1 cellular context compared by ENCODE assay signal in the genomic region with DNA sequence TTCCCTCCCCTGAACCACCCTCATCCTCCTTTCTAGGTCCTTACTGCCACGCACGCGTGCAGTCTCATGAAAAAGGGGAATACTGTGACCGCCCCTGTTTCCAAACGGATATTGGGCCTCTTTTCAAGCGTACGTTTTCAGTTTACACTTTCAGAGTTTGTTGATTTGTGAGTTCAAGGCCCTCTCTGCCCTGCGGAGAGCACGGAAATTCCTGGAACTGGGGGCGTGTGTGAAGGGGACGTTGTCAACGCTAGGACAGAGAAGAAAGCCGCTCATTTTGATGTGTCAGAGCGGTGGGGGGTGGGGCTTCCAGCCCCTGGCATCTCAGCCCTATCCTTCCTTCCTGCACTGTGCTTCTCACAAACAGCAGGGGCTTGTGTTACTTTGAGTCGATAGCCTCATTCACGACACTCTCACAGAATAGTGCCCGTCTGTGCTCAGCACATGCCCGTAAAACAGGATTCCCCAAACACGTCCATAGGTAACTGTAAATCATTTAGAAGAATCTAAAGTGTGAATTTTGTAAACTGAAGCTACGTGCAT.
TF ChIP-seq lines count a peak whose summit lies in the region.

No MANE protein-coding gene starts in this region.

TF ChIP-seq in HepG2, 621 proteins besides CTCF, POLR2A, EP300 and RAD21 (continued from another document and continues in another):
- TF ChIP-seq BCL3 (CRISPR knock-in tag; IDR thresholded peaks at IDR 0.05) = no peak; the same call in 1 of the 2 replicates
- no peak for TF ChIP-seq SP1 (IDR thresholded peaks at IDR 0.05)
- TF ChIP-seq SP1 (CRISPR knock-in tag; IDR thresholded peaks at IDR 0.05) = 0 out of 2 replicates have a peak, but pooled peaks have one; percentile 8
- no peak for TF ChIP-seq RBM39 (IDR thresholded peaks at IDR 0.05; ENCODE audit: low read depth, low read length, poor library complexity, severe bottlenecking)
- TF ChIP-seq, protein P1, sequence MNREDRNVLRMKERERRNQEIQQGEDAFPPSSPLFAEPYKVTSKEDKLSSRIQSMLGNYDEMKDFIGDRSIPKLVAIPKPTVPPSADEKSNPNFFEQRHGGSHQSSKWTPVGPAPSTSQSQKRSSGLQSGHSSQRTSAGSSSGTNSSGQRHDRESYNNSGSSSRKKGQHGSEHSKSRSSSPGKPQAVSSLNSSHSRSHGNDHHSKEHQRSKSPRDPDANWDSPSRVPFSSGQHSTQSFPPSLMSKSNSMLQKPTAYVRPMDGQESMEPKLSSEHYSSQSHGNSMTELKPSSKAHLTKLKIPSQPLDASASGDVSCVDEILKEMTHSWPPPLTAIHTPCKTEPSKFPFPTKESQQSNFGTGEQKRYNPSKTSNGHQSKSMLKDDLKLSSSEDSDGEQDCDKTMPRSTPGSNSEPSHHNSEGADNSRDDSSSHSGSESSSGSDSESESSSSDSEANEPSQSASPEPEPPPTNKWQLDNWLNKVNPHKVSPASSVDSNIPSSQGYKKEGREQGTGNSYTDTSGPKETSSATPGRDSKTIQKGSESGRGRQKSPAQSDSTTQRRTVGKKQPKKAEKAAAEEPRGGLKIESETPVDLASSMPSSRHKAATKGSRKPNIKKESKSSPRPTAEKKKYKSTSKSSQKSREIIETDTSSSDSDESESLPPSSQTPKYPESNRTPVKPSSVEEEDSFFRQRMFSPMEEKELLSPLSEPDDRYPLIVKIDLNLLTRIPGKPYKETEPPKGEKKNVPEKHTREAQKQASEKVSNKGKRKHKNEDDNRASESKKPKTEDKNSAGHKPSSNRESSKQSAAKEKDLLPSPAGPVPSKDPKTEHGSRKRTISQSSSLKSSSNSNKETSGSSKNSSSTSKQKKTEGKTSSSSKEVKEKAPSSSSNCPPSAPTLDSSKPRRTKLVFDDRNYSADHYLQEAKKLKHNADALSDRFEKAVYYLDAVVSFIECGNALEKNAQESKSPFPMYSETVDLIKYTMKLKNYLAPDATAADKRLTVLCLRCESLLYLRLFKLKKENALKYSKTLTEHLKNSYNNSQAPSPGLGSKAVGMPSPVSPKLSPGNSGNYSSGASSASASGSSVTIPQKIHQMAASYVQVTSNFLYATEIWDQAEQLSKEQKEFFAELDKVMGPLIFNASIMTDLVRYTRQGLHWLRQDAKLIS (CRISPR knock-in tag; IDR thresholded peaks at IDR 0.05) = 0 out of 2 replicates have a peak, but pooled peaks have one; percentile 86
- 0 out of 2 replicates have a peak, but pooled peaks have one; percentile 70 for TF ChIP-seq ZNF160 (CRISPR knock-in tag; IDR thresholded peaks at IDR 0.05)
- no peak for TF ChIP-seq E2F1 (CRISPR knock-in tag; IDR thresholded peaks at IDR 0.05)
- TF ChIP-seq ZNF510 (CRISPR knock-in tag; IDR thresholded peaks at IDR 0.05; ENCODE audit: low read depth) = no peak
- TF ChIP-seq RFXANK (CRISPR knock-in tag; IDR thresholded peaks at IDR 0.05) = peak; percentile 77
- no peak for TF ChIP-seq ZNF484 (CRISPR knock-in tag; IDR thresholded peaks at IDR 0.05; ENCODE audit: borderline replicate concordance, low read depth)
- no peak for TF ChIP-seq U2AF1 (optimal IDR thresholded peaks at IDR 0.05; ENCODE audit: low read depth, low read length)
- no peak for TF ChIP-seq MZF1 (CRISPR knock-in tag; IDR thresholded peaks at IDR 0.05; ENCODE audit: borderline replicate concordance)
- no peak for TF ChIP-seq ARNT (IDR thresholded peaks at IDR 0.05)
- no peak for TF ChIP-seq CBX2 (IDR thresholded peaks at IDR 0.05; ENCODE audit: low read depth, low read length)
- no peak for TF ChIP-seq CBX2 (CRISPR knock-in tag; IDR thresholded peaks at IDR 0.05; ENCODE audit: low read depth)
- TF ChIP-seq MAZ (IDR thresholded peaks at IDR 0.05; ENCODE audit: borderline replicate concordance, low read depth, low read length) = peak; percentile 42; the same call in 1 of the 2 replicates
- 0 out of 2 replicates have a peak, but pooled peaks have one; percentile 18 for TF ChIP-seq MAZ (CRISPR knock-in tag; IDR thresholded peaks at IDR 0.05; ENCODE audit: low read depth)
- TF ChIP-seq, protein P2, sequence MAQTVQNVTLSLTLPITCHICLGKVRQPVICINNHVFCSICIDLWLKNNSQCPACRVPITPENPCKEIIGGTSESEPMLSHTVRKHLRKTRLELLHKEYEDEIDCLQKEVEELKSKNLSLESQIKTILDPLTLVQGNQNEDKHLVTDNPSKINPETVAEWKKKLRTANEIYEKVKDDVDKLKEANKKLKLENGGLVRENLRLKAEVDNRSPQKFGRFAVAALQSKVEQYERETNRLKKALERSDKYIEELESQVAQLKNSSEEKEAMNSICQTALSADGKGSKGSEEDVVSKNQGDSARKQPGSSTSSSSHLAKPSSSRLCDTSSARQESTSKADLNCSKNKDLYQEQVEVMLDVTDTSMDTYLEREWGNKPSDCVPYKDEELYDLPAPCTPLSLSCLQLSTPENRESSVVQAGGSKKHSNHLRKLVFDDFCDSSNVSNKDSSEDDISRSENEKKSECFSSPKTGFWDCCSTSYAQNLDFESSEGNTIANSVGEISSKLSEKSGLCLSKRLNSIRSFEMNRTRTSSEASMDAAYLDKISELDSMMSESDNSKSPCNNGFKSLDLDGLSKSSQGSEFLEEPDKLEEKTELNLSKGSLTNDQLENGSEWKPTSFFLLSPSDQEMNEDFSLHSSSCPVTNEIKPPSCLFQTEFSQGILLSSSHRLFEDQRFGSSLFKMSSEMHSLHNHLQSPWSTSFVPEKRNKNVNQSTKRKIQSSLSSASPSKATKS (CRISPR knock-in tag; IDR thresholded peaks at IDR 0.05) = no peak
- TF ChIP-seq GTF2F1 (IDR thresholded peaks at IDR 0.05; ENCODE audit: low read length) = no peak
- no peak for TF ChIP-seq ZNF773 (CRISPR knock-in tag; IDR thresholded peaks at IDR 0.05; ENCODE audit: borderline replicate concordance)
- no peak for TF ChIP-seq ZNF17 (CRISPR knock-in tag; IDR thresholded peaks at IDR 0.05)
- TF ChIP-seq ZNF468 (CRISPR knock-in tag; IDR thresholded peaks at IDR 0.05) = no peak
- TF ChIP-seq CAMTA2 (CRISPR knock-in tag; IDR thresholded peaks at IDR 0.05; ENCODE audit: borderline replicate concordance) = no peak
- peak; percentile 79 for TF ChIP-seq IKZF5 (CRISPR knock-in tag; IDR thresholded peaks at IDR 0.05)
- TF ChIP-seq ZSCAN22 (CRISPR knock-in tag; IDR thresholded peaks at IDR 0.05) = no peak
- peak; percentile 79 for TF ChIP-seq KAT8 (CRISPR knock-in tag; IDR thresholded peaks at IDR 0.05)
- TF ChIP-seq ZNF430 (CRISPR knock-in tag; IDR thresholded peaks at IDR 0.05) = peak; percentile 73; the same call in 1 of the 2 replicates
- TF ChIP-seq ZNF44 (CRISPR knock-in tag; IDR thresholded peaks at IDR 0.05) = no peak
- TF ChIP-seq MAFF (IDR thresholded peaks at IDR 0.05; ENCODE audit: low read depth, low read length) = no peak
- no peak; the same call in 1 of the 2 replicates for TF ChIP-seq ZNF557 (CRISPR knock-in tag; IDR thresholded peaks at IDR 0.05)
- 0 out of 2 replicates have a peak, but pooled peaks have one; percentile 51 for TF ChIP-seq ETV6 (CRISPR knock-in tag; conservative IDR thresholded peaks at IDR 0.05)
- TF ChIP-seq ZNF605 (CRISPR knock-in tag; IDR thresholded peaks at IDR 0.05) = no peak; the same call in 1 of the 2 replicates
- TF ChIP-seq ZNF569 (CRISPR knock-in tag; IDR thresholded peaks at IDR 0.05; ENCODE audit: borderline replicate concordance) = no peak
- no peak for TF ChIP-seq ZMAT5 (CRISPR knock-in tag; IDR thresholded peaks at IDR 0.05; ENCODE audit: borderline replicate concordance, low read depth)
- TF ChIP-seq ZNF788 (CRISPR knock-in tag; IDR thresholded peaks at IDR 0.05; ENCODE audit: borderline replicate concordance) = peak; percentile 31; the same call in 1 of the 2 replicates
- no peak for TF ChIP-seq ZNF234 (CRISPR knock-in tag; conservative IDR thresholded peaks at IDR 0.05)
- TF ChIP-seq ARNT2 (CRISPR knock-in tag; IDR thresholded peaks at IDR 0.05; ENCODE audit: low read depth) = peak; percentile 77
- peak; percentile 88 for TF ChIP-seq ZNF331 (CRISPR knock-in tag; IDR thresholded peaks at IDR 0.05)
- peak; percentile 78; the same call in 1 of the 2 replicates for TF ChIP-seq ZSCAN29 (CRISPR knock-in tag; conservative IDR thresholded peaks at IDR 0.05)
- TF ChIP-seq ZNF138 (CRISPR knock-in tag; IDR thresholded peaks at IDR 0.05; ENCODE audit: low read depth) = no peak
- peak; percentile 82; the same call in 1 of the 2 replicates for TF ChIP-seq CCDC6 (CRISPR knock-in tag; IDR thresholded peaks at IDR 0.05)
- peak; percentile 49; the same call in 1 of the 2 replicates for TF ChIP-seq CHD2 (IDR thresholded peaks at IDR 0.05; ENCODE audit: low read depth, low read length)
- no peak for TF ChIP-seq ZBTB3 (CRISPR knock-in tag; IDR thresholded peaks at IDR 0.05; ENCODE audit: borderline replicate concordance, low read depth)
- TF ChIP-seq MXD4 (CRISPR knock-in tag; IDR thresholded peaks at IDR 0.05) = 0 out of 2 replicates have a peak, but pooled peaks have one; percentile 15
- TF ChIP-seq FOXO1 (CRISPR knock-in tag; IDR thresholded peaks at IDR 0.05) = peak; percentile 97
- TF ChIP-seq YEATS4 (CRISPR knock-in tag; IDR thresholded peaks at IDR 0.05; ENCODE audit: borderline replicate concordance) = no peak; the same call in 1 of the 2 replicates
- peak; percentile 59; the same call in 1 of the 2 replicates for TF ChIP-seq ZNF841 (CRISPR knock-in tag; IDR thresholded peaks at IDR 0.05; ENCODE audit: borderline replicate concordance)
- TF ChIP-seq, protein P3, sequence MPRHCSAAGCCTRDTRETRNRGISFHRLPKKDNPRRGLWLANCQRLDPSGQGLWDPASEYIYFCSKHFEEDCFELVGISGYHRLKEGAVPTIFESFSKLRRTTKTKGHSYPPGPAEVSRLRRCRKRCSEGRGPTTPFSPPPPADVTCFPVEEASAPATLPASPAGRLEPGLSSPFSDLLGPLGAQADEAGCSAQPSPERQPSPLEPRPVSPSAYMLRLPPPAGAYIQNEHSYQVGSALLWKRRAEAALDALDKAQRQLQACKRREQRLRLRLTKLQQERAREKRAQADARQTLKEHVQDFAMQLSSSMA (CRISPR knock-in tag; IDR thresholded peaks at IDR 0.05) = no peak
- TF ChIP-seq, protein P4, sequence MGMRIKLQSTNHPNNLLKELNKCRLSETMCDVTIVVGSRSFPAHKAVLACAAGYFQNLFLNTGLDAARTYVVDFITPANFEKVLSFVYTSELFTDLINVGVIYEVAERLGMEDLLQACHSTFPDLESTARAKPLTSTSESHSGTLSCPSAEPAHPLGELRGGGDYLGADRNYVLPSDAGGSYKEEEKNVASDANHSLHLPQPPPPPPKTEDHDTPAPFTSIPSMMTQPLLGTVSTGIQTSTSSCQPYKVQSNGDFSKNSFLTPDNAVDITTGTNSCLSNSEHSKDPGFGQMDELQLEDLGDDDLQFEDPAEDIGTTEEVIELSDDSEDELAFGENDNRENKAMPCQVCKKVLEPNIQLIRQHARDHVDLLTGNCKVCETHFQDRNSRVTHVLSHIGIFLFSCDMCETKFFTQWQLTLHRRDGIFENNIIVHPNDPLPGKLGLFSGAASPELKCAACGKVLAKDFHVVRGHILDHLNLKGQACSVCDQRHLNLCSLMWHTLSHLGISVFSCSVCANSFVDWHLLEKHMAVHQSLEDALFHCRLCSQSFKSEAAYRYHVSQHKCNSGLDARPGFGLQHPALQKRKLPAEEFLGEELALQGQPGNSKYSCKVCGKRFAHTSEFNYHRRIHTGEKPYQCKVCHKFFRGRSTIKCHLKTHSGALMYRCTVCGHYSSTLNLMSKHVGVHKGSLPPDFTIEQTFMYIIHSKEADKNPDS (CRISPR knock-in tag; IDR thresholded peaks at IDR 0.05) = peak; percentile 67; the same call in 1 of the 2 replicates
- TF ChIP-seq ZBTB7B (CRISPR knock-in tag; IDR thresholded peaks at IDR 0.05) = peak; percentile 63; the same call in 1 of the 2 replicates
- peak; percentile 78; the same call in 1 of the 2 replicates for TF ChIP-seq KDM2A (CRISPR knock-in tag; IDR thresholded peaks at IDR 0.05; ENCODE audit: borderline replicate concordance, low read depth)
- peak; percentile 59; the same call in 1 of the 2 replicates for TF ChIP-seq HNF4G (IDR thresholded peaks at IDR 0.05; ENCODE audit: borderline replicate concordance, low read depth, low read length)
- TF ChIP-seq HNF4G (CRISPR knock-in tag; IDR thresholded peaks at IDR 0.05; ENCODE audit: borderline replicate concordance, low read depth) = peak; percentile 75; the same call in 1 of the 2 replicates
- TF ChIP-seq IRX3 (CRISPR knock-in tag; IDR thresholded peaks at IDR 0.05; ENCODE audit: borderline replicate concordance, low read depth) = peak; percentile 84; the same call in 1 of the 2 replicates
- peak; percentile 92; the same call in 1 of the 2 replicates for TF ChIP-seq ZNF232 (CRISPR knock-in tag; IDR thresholded peaks at IDR 0.05; ENCODE audit: borderline replicate concordance)
